ENCODE assay signal across 9 cellular contexts in genomic region chr15:84840741-84841429, GRCh38. TPM values are rescaled to one million over a fixed set of nuclear protein-coding genes. Genes with fewer than 3 reads are reported as not detected.
A peak's percentile ranks its signal among the peaks of the same experiment; 100 is the strongest.
DNase-seq lines count a peak whose midpoint lies in the region; ATAC-seq, FAIRE-seq and TF ChIP-seq lines count a peak whose summit lies in the region.
"Had no signal": no experiment of that assay in that cellular context is flagged by ENCODE, and none has a peak within 500 bp of the region (broad histone marks: within the 10 kb centered on the region; RNA-seq: fewer than 3 reads in every experiment).

No MANE protein-coding gene starts in this region.

- peak; percentile 10 for DNase-seq in DMS53 treated with DMSO at 0.1 percent for 48 hours (lab: John Stamatoyannopoulos, UW; ENCODE audit: unreplicated experiment)
- no peak for DNase-seq in RWPE2 (ENCODE audit: low spot score)
- DNase-seq in fibroblast of the conjunctiva (ENCODE audit: low read depth), result peak; percentile 35
- DNase-seq in pancreas, result peak; percentile 80 to 95 (median 88)
- no peak for DNase-seq in NCI-H1105 treated with DMSO at 0.1 percent for 48 hours (lab: John Stamatoyannopoulos, UW)
- no peak for DNase-seq in amygdala (lab: John Stamatoyannopoulos, UW)
- no peak for DNase-seq in PC-3
- DNase-seq: retina had no signal

- H3K4me1 ChIP-seq in RWPE2 (ENCODE audit: insufficient read depth, poor library complexity, severe bottlenecking) (no peaks in the 10 kb centered on the region), pancreas (peaks cover 18 to 31% (median 29%) of the 10 kb centered on the region in 3 donors), PC-3 (ENCODE audit: insufficient read depth, low read length) (peaks cover 17% of the 10 kb centered on the region)

- intact Hi-C loops in pancreas (cut with DNase I), result no loop called here
- intact Hi-C loops in PC-3 (cut with micrococcal nuclease), result no loop called here

- ATAC-seq in RWPE2 (ENCODE audit: low read depth) (peak; percentile 14; the same call in 2 of the 3 replicates), pancreas (peak; percentile 87 to 95 (median 95)), GM18511 (IDR thresholded peaks at IDR 0.05; ENCODE audit: unreplicated experiment) (no peak), PC-3 (no peak)

- H3K9me2 ChIP-seq in PC-3 (replicated peaks; ENCODE audit: low read length), result no peaks in the 10 kb centered on the region

- no peaks in the 10 kb centered on the region for H3K79me2 ChIP-seq in PC-3 (ENCODE audit: low read length)

- 34 to 41% methylated on average over 12 of the region's 12 CpGs for WGBS in pancreas, 2 donors

- H3K4me2 ChIP-seq in PC-3 (ENCODE audit: low read length), result no peak overlapping the region

- H3K36me3 ChIP-seq in RWPE2 (ENCODE audit: low read depth), result no peaks in the 10 kb centered on the region
- no peaks in the 10 kb centered on the region for H3K36me3 ChIP-seq in pancreas
- H3K36me3 ChIP-seq in PC-3 (ENCODE audit: low read depth, low read length), result no peaks in the 10 kb centered on the region

- H3K9ac ChIP-seq in PC-3 (ENCODE audit: low read length), result no peak overlapping the region

- TF ChIP-seq CTCF in RWPE2 (IDR thresholded peaks at IDR 0.05; ENCODE audit: poor library complexity, severe bottlenecking) (no peak), pancreas (IDR thresholded peaks at IDR 0.05) (no peak), PC-3 (conservative IDR thresholded peaks at IDR 0.05; ENCODE audit: low read depth, low read length) (no peak)

- H3K27ac ChIP-seq in RWPE2 (ENCODE audit: poor library complexity, severe bottlenecking) (no peak overlapping the region), pancreas (peak overlapping the region; percentile 91 to 99 (median 96)), PC-3 (ENCODE audit: low read length) (no peak overlapping the region)

- no peak for FAIRE-seq in pancreas (lab: Jason Lieb, UNC)

- no peak overlapping the region for H3K4me3 ChIP-seq in RWPE2 (ENCODE audit: severe bottlenecking)
- no peak overlapping the region for H3K4me3 ChIP-seq in pancreas
- H3K4me3 ChIP-seq in PC-3 (ENCODE audit: low read length), result no peak overlapping the region

- BruUV-seq in PC-3 (replicated peaks; lab: Mats Ljungman, UMichigan), result no TSS peak

- H3K27me3 ChIP-seq in RWPE2 (ENCODE audit: insufficient read depth, poor library complexity, severe bottlenecking) (no peaks in the 10 kb centered on the region), pancreas (no peaks in the 10 kb centered on the region), PC-3 (ENCODE audit: low read length) (no peaks in the 10 kb centered on the region)

- H4K20me1 ChIP-seq in PC-3 (ENCODE audit: low read length), result no peaks in the 10 kb centered on the region

- H2AFZ ChIP-seq in PC-3 (ENCODE audit: low read length), result no peak overlapping the region

- H3F3A ChIP-seq in PC-3 (ENCODE audit: low read length, unreplicated experiment), result no peaks in the 10 kb centered on the region

- CTCF ChIA-PET in PC-3 (lab: Charles Lee), result no interaction called here

- H3K9me3 ChIP-seq in RWPE2 (ENCODE audit: severe bottlenecking) (no peaks in the 10 kb centered on the region), pancreas (no peaks in the 10 kb centered on the region), PC-3 (ENCODE audit: low read length) (no peaks in the 10 kb centered on the region)

- POLR2A ChIA-PET in PC-3 (lab: Charles Lee; ENCODE audit: unreplicated experiment), result no interaction called here

RNA-seq across cellular contexts. Expression of gene ALPK3, which starts 23.7 kb away (rescaled TPM):
- total RNA-seq in pancreas, result 10 to 100 TPM in 3 of 6 donors, 1 to 10 TPM in 3; 3.2 to 23.7 (median 8.1) TPM
- polyA plus RNA-seq in pancreas, result 10 to 100 TPM in 1 of 2 donors, 1 to 10 TPM in 1; 8.1 to 13.0 TPM
- total RNA-seq in PC-3 (2014; rRNA removed), result 2.4 and 6.9 TPM in 2 replicates

RNA-seq across cellular contexts. Expression of gene SLC28A1, which starts 43.6 kb away (rescaled TPM):
- under 1 TPM in 3 of 6 donors, not detected in 3; 0.08 to 0.21 (median 0.19) TPM for total RNA-seq in pancreas
- polyA plus RNA-seq in pancreas, result under 1 TPM; 0.02 to 0.11 TPM
- total RNA-seq in PC-3 (2014; rRNA removed), result 0.58 and 1.1 TPM in 2 replicates

Comparison
In these comparisons a context has a peak if more than half of its experiments do, and no peak if none do; other contexts are left out.
1. DNase-seq: peak in DMS53 treated with DMSO at 0.1 percent for 48 hours (single experiment), fibroblast of the conjunctiva (single experiment) and pancreas (6 of 6); none in RWPE2 (single experiment), NCI-H1105 treated with DMSO at 0.1 percent for 48 hours (single experiment), amygdala (0 of 56) and PC-3 (single experiment).
2. ATAC-seq: peak in RWPE2 (single experiment) and pancreas (4 of 4); none in GM18511 (single experiment) and PC-3 (single experiment).
3. H3K27ac ChIP-seq: peak in pancreas (4 of 4); none in RWPE2 (single experiment) and PC-3 (single experiment).